In genomic region chr4:68174389-68174788, GRCh38 we compare ENCODE assay signal across 11 cellular contexts. TPM values are rescaled to one million over a fixed set of nuclear protein-coding genes. Genes with fewer than 3 reads are reported as not detected.
"Had no signal": no experiment of that assay in that cellular context is flagged by ENCODE, and none has a peak within 500 bp of the region (broad histone marks: within the 10 kb centered on the region; RNA-seq: fewer than 3 reads in every experiment).

No MANE protein-coding gene starts in this region.

RNA-seq across cellular contexts. Expression of gene TMPRSS11F, which starts 44.7 kb away (rescaled TPM):
- total RNA-seq: OCI-LY7, PC-3, PC-9, Peyer's patch, Right ventricle myocardium inferior, Right ventricle myocardium superior, RPMI7951, SJCRH30, SJSA1, T-cell had no signal
- polyA plus RNA-seq: SK-N-SH had no signal
